In the genomic region with DNA sequence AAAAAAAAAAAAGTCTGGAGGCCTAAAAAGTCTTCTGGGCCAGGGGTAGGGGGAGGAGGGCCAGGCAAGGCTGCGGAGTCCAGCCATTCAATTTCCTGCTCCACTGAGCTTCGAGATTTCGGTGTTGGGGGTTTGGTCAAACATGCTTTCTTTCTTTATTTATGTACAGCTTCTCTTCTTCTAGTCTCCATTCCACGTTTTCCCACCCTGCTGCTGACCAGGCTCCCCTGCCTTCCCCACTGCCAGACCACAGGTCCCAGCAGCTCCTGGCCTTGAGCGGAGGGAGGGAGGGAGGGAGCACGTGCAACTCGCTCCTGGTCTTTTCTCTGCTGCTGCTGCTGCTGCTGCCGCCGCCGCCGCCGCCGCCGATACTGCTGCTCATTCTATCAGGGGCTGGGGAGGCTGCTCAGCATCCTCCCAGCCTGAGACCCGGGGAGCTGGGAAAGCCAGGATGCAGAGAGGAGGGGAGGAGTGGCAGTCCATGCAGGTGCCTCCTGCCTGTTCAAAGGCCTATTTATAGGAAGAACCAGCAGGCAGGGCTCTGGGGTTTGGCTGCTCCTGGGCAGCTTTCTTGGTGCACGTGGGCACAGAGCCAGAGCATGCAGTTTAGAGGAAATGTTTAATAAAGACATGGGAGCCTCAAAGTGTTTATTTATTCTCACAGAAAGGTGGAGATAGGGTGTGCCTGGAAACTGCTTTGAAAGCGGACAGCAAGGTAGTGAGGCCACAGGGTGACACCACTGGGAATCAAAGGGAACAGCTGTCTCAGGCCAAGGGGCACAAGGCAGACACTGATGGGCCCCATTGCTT, we compare ENCODE assay signal across 1 cellular context.
A peak's percentile ranks its signal among the peaks of the same experiment; 100 is the strongest.
TF ChIP-seq lines count a peak whose summit lies in the region.

No MANE protein-coding gene starts in this region.

TF ChIP-seq in HepG2, 621 proteins besides CTCF, POLR2A, EP300 and RAD21 (continued from another document and continues in another):
- no peak for TF ChIP-seq SP1 (IDR thresholded peaks at IDR 0.05)
- TF ChIP-seq SP1 (CRISPR knock-in tag; IDR thresholded peaks at IDR 0.05): no peak
- TF ChIP-seq MAZ (IDR thresholded peaks at IDR 0.05; ENCODE audit: borderline replicate concordance, low read depth, low read length): no peak
- TF ChIP-seq MAZ (CRISPR knock-in tag; IDR thresholded peaks at IDR 0.05; ENCODE audit: low read depth): no peak
- no peak for TF ChIP-seq U2AF1 (optimal IDR thresholded peaks at IDR 0.05; ENCODE audit: low read depth, low read length)
- TF ChIP-seq ZNF510 (CRISPR knock-in tag; IDR thresholded peaks at IDR 0.05; ENCODE audit: low read depth): no peak
- TF ChIP-seq ZNF232 (CRISPR knock-in tag; IDR thresholded peaks at IDR 0.05; ENCODE audit: borderline replicate concordance): peak; percentile 68; the same call in 1 of the 2 replicates
- TF ChIP-seq ZBTB7B (CRISPR knock-in tag; IDR thresholded peaks at IDR 0.05): no peak; the same call in 1 of the 2 replicates
- TF ChIP-seq ZNF619 (CRISPR knock-in tag; IDR thresholded peaks at IDR 0.05): peak; percentile 84; the same call in 1 of the 2 replicates
- TF ChIP-seq ZNF20 (CRISPR knock-in tag; IDR thresholded peaks at IDR 0.05): no peak
- TF ChIP-seq MEIS1 (CRISPR knock-in tag; IDR thresholded peaks at IDR 0.05; ENCODE audit: borderline replicate concordance): no peak; the same call in 1 of the 2 replicates
- peak; percentile 62; the same call in 1 of the 2 replicates for TF ChIP-seq ZNF678 (CRISPR knock-in tag; IDR thresholded peaks at IDR 0.05)
- TF ChIP-seq ZKSCAN8 (CRISPR knock-in tag; IDR thresholded peaks at IDR 0.05; ENCODE audit: borderline replicate concordance): peak; percentile 54; the same call in 1 of the 2 replicates
- no peak for TF ChIP-seq MAFK (conservative IDR thresholded peaks at IDR 0.05 in 1 of 2, IDR thresholded peaks at IDR 0.05 in 1 of 2; ENCODE audit: low read length in 2 of 2)
- 0 out of 2 replicates have a peak, but pooled peaks have one; percentile 39 for TF ChIP-seq ZNF713 (CRISPR knock-in tag; IDR thresholded peaks at IDR 0.05)
- TF ChIP-seq, protein P1, sequence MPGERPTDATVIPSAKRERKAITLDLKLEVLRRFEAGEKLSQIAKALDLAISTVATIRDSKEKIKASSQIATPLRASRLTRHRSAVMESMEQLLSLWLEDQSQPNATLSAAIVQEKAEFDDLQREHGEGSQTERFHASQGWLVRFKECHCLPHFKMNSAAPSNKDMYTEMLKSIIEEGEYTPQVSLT (CRISPR knock-in tag; IDR thresholded peaks at IDR 0.05; ENCODE audit: borderline replicate concordance, low read depth): no peak
- TF ChIP-seq SP5 (CRISPR knock-in tag; IDR thresholded peaks at IDR 0.05; ENCODE audit: borderline replicate concordance, low read depth): peak; percentile 32; the same call in 1 of the 2 replicates
- no peak for TF ChIP-seq HIVEP1 (CRISPR knock-in tag; IDR thresholded peaks at IDR 0.05)
- no peak for TF ChIP-seq HNRNPUL1 (IDR thresholded peaks at IDR 0.05; ENCODE audit: low read depth, low read length)
- no peak for TF ChIP-seq ZFP36L2 (CRISPR knock-in tag; IDR thresholded peaks at IDR 0.05)
- no peak for TF ChIP-seq REXO4 (CRISPR knock-in tag; IDR thresholded peaks at IDR 0.05; ENCODE audit: borderline replicate concordance)
- TF ChIP-seq ZNF343 (CRISPR knock-in tag; IDR thresholded peaks at IDR 0.05): no peak
- no peak for TF ChIP-seq ZNF776 (CRISPR knock-in tag; IDR thresholded peaks at IDR 0.05)
- no peak; the same call in 1 of the 2 replicates for TF ChIP-seq ZSCAN21 (CRISPR knock-in tag; IDR thresholded peaks at IDR 0.05; ENCODE audit: borderline replicate concordance)
- no peak for TF ChIP-seq SMAD1 (CRISPR knock-in tag; IDR thresholded peaks at IDR 0.05; ENCODE audit: borderline replicate concordance, low read depth)
- TF ChIP-seq, protein P2, sequence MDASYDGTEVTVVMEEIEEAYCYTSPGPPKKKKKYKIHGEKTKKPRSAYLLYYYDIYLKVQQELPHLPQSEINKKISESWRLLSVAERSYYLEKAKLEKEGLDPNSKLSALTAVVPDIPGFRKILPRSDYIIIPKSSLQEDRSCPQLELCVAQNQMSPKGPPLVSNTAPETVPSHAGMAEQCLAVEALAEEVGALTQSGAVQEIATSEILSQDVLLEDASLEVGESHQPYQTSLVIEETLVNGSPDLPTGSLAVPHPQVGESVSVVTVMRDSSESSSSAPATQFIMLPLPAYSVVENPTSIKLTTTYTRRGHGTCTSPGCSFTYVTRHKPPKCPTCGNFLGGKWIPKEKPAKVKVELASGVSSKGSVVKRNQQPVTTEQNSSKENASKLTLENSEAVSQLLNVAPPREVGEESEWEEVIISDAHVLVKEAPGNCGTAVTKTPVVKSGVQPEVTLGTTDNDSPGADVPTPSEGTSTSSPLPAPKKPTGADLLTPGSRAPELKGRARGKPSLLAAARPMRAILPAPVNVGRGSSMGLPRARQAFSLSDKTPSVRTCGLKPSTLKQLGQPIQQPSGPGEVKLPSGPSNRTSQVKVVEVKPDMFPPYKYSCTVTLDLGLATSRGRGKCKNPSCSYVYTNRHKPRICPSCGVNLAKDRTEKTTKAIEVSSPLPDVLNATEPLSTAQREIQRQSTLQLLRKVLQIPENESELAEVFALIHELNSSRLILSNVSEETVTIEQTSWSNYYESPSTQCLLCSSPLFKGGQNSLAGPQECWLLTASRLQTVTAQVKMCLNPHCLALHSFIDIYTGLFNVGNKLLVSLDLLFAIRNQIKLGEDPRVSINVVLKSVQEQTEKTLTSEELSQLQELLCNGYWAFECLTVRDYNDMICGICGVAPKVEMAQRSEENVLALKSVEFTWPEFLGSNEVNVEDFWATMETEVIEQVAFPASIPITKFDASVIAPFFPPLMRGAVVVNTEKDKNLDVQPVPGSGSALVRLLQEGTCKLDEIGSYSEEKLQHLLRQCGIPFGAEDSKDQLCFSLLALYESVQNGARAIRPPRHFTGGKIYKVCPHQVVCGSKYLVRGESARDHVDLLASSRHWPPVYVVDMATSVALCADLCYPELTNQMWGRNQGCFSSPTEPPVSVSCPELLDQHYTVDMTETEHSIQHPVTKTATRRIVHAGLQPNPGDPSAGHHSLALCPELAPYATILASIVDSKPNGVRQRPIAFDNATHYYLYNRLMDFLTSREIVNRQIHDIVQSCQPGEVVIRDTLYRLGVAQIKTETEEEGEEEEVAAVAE (CRISPR knock-in tag; IDR thresholded peaks at IDR 0.05; ENCODE audit: borderline replicate concordance): peak; percentile 69; the same call in 1 of the 2 replicates
- no peak for TF ChIP-seq ZNF775 (CRISPR knock-in tag; IDR thresholded peaks at IDR 0.05; ENCODE audit: borderline replicate concordance)
- TF ChIP-seq, protein P3, sequence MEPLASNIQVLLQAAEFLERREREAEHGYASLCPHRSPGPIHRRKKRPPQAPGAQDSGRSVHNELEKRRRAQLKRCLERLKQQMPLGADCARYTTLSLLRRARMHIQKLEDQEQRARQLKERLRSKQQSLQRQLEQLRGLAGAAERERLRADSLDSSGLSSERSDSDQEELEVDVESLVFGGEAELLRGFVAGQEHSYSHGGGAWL (CRISPR knock-in tag; IDR thresholded peaks at IDR 0.05): peak; percentile 82
- peak; percentile 49; the same call in 1 of the 2 replicates for TF ChIP-seq ZNF512B (CRISPR knock-in tag; IDR thresholded peaks at IDR 0.05; ENCODE audit: borderline replicate concordance)
- no peak for TF ChIP-seq SYNCRIP (IDR thresholded peaks at IDR 0.05; ENCODE audit: insufficient read depth, low read depth, low read length)
- peak; percentile 73; the same call in 1 of the 2 replicates for TF ChIP-seq ZNF746 (CRISPR knock-in tag; IDR thresholded peaks at IDR 0.05)
- peak; percentile 91 for TF ChIP-seq MYC (CRISPR knock-in tag; IDR thresholded peaks at IDR 0.05; ENCODE audit: borderline replicate concordance)
- TF ChIP-seq SPEN (CRISPR knock-in tag; IDR thresholded peaks at IDR 0.05; ENCODE audit: low read depth): peak; percentile 51; the same call in 1 of the 2 replicates
- no peak for TF ChIP-seq ATF7 (IDR thresholded peaks at IDR 0.05)
- 0 out of 2 replicates have a peak, but pooled peaks have one; percentile 24 for TF ChIP-seq ATF7 (CRISPR knock-in tag; IDR thresholded peaks at IDR 0.05)
- TF ChIP-seq NR2F6 (IDR thresholded peaks at IDR 0.05): no peak; the same call in 1 of the 2 replicates
- peak; percentile 39; the same call in 1 of the 2 replicates for TF ChIP-seq NR2F6 (CRISPR knock-in tag; IDR thresholded peaks at IDR 0.05)
- 0 out of 2 replicates have a peak, but pooled peaks have one; percentile 79 for TF ChIP-seq ZNF766 (CRISPR knock-in tag; IDR thresholded peaks at IDR 0.05; ENCODE audit: borderline replicate concordance)
- TF ChIP-seq GLMP (CRISPR knock-in tag; IDR thresholded peaks at IDR 0.05; ENCODE audit: borderline replicate concordance): no peak
- no peak for TF ChIP-seq IKZF1 (IDR thresholded peaks at IDR 0.05)
- TF ChIP-seq ZNF451 (CRISPR knock-in tag; IDR thresholded peaks at IDR 0.05): no peak
- TF ChIP-seq ATRX (CRISPR knock-in tag; IDR thresholded peaks at IDR 0.05; ENCODE audit: borderline replicate concordance): no peak
- no peak for TF ChIP-seq ZNF597 (CRISPR knock-in tag; IDR thresholded peaks at IDR 0.05)
- no peak for TF ChIP-seq MIXL1 (CRISPR knock-in tag; IDR thresholded peaks at IDR 0.05)
- no peak for TF ChIP-seq CBX2 (IDR thresholded peaks at IDR 0.05; ENCODE audit: low read depth, low read length)
- no peak for TF ChIP-seq CBX2 (CRISPR knock-in tag; IDR thresholded peaks at IDR 0.05; ENCODE audit: low read depth)
- TF ChIP-seq ZNF124 (CRISPR knock-in tag; IDR thresholded peaks at IDR 0.05): 0 out of 2 replicates have a peak, but pooled peaks have one; percentile 37
- peak; percentile 42; the same call in 1 of the 2 replicates for TF ChIP-seq ZNF709 (CRISPR knock-in tag; IDR thresholded peaks at IDR 0.05)
- 0 out of 2 replicates have a peak, but pooled peaks have one; percentile 25 for TF ChIP-seq ETS1 (CRISPR knock-in tag; IDR thresholded peaks at IDR 0.05)
- TF ChIP-seq RNF2 (conservative IDR thresholded peaks at IDR 0.05; ENCODE audit: low read depth): no peak
- 0 out of 2 replicates have a peak, but pooled peaks have one; percentile 29 for TF ChIP-seq ZNF703 (CRISPR knock-in tag; IDR thresholded peaks at IDR 0.05; ENCODE audit: borderline replicate concordance)
